8 cellular contexts compared by ENCODE assay signal in the genomic region with DNA sequence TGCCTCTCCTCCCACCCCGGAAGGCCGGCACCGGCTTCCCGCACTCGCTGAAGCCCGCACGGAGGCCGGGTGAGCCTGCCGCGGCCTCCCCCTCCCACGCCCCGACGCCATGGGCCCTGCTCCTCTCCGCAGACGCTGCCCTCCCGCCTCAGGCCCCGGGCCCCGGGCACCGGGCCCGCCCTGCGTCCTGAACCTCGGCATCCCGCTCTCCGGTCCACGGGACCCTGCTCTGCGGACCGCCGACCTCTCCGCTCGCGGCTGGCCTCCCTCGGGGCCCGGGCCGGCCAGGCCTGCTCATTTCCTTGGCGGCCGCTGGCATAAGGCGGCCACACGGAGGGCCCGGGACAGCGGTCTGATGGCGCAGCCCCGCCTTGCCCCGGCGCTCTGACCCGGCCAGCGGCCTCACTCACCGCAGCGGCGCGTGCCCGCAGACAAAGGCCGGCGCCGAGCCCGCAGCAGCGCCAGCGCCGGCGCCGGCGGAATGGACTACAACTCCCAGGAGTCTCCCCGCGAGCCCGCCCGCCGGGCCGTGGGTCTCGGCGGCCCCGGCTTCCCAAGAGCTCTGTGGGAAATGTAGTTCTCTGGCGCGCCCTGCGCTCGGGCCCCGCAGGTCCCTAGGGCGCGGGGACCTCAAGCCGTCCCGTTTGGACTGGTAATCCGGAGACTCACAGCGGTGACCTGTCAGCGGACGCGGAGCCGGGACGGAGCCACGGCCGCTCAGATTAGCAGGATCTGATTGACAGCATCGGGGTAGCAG. TPM values are rescaled to one million over a fixed set of nuclear protein-coding genes. Genes with fewer than 3 reads are reported as not detected.
DNase-seq lines count a peak whose midpoint lies in the region; ATAC-seq and TF ChIP-seq lines count a peak whose summit lies in the region.

Gene ZNF32, minus strand, starts transcription at position 490 of the 757 bp plus-strand sequence. CDS start 2,748 bp downstream, outside the sequence.

- H3K36me3 ChIP-seq in osteoblast (ENCODE audit: insufficient read depth, low read length): peaks cover 32% of the 10 kb centered on the region

- peaks cover 9% of the 10 kb centered on the region for H3K4me1 ChIP-seq in osteoblast (ENCODE audit: insufficient read depth, low read length)

- peak within 1 kb of the TSS; percentile 81 to 85 for H3K27ac Mint-ChIP-seq in activated naive CD4-positive, alpha-beta T cell treated with anti-CD3 and anti-CD28 coated beads, Interleukin-2, amount 50 U/mL, for 72 hours
- peak within 1 kb of the TSS; percentile 97 for H3K27ac Mint-ChIP-seq in glutamatergic neuron (ENCODE audit: unreplicated experiment)

- H3K4me3 ChIP-seq in osteoblast (ENCODE audit: insufficient read depth, low read length): peak within 1 kb of the TSS; percentile 85

- H3K9me3 Mint-ChIP-seq in activated naive CD4-positive, alpha-beta T cell treated with anti-CD3 and anti-CD28 coated beads, Interleukin-2, amount 50 U/mL, for 72 hours: peaks cover 21 to 32% of the 10 kb centered on the region in 2 donors
- H3K9me3 Mint-ChIP-seq in glutamatergic neuron (ENCODE audit: unreplicated experiment): peaks cover 21% of the 10 kb centered on the region

- in situ Hi-C loops in G401 (cut with HindIII; ENCODE audit: low sequenced_read_pairs): no loop called here

- no peak for TF ChIP-seq CTCF in glutamatergic neuron (IDR thresholded peaks at IDR 0.05; ENCODE audit: partially characterized antibody, unreplicated experiment)
- no peak for TF ChIP-seq CTCF in osteoblast (IDR thresholded peaks at IDR 0.05; ENCODE audit: extremely low read depth, low read depth, low read length)

- H3K27ac ChIP-seq in osteoblast (ENCODE audit: low read depth, low read length) (peak within 1 kb of the TSS; percentile 69), temporal lobe (ENCODE audit: low read depth, low read length) (peak within 1 kb of the TSS; percentile 70)

- peaks cover 42 to 48% of the 10 kb centered on the region in 2 donors for H3K36me3 Mint-ChIP-seq in activated naive CD4-positive, alpha-beta T cell treated with anti-CD3 and anti-CD28 coated beads, Interleukin-2, amount 50 U/mL, for 72 hours
- H3K36me3 Mint-ChIP-seq in glutamatergic neuron (ENCODE audit: unreplicated experiment): peaks cover 44% of the 10 kb centered on the region

- H3K4me3 Mint-ChIP-seq in glutamatergic neuron (ENCODE audit: unreplicated experiment): peak within 1 kb of the TSS; percentile 98

- peak; percentile 93 to 99 for ATAC-seq in activated naive CD4-positive, alpha-beta T cell treated with anti-CD3 and anti-CD28 coated beads, Interleukin-2, amount 50 U/mL, for 72 hours

- peak within 1 kb of the TSS; percentile 94 for H3K4me2 ChIP-seq in osteoblast (ENCODE audit: insufficient read depth, low read length)

- H4K20me1 ChIP-seq in osteoblast (ENCODE audit: insufficient read depth, low read length): no peaks in the 10 kb centered on the region

- DNase-seq in G401 (ENCODE audit: low spot score) (peak; percentile 88), GOT3 (lab: John Stamatoyannopoulos, UW) (peak; percentile 29), LHCN-M2 (ENCODE audit: low read depth) (peak; percentile 80), SKM-1 treated with dmso at 0.1 percent for 144 hours (lab: John Stamatoyannopoulos, UW; ENCODE audit: unreplicated experiment) (peak; percentile 84), glutamatergic neuron (peak; percentile 92), osteoblast (ENCODE audit: insufficient read length, low spot score, missing footprints) (peak; percentile 99)
- peak; percentile 81 to 82 for DNase-seq in activated naive CD4-positive, alpha-beta T cell treated with anti-CD3 and anti-CD28 coated beads, Interleukin-2, amount 50 U/mL, for 72 hours (ENCODE audit: low spot score in 2 of 2)

- H2AFZ ChIP-seq in osteoblast (ENCODE audit: low read length): peak within 1 kb of the TSS; percentile 99

- H3K27me3 ChIP-seq in osteoblast (ENCODE audit: insufficient read depth, low read length): no peaks in the 10 kb centered on the region

- H3K79me2 ChIP-seq in osteoblast (ENCODE audit: insufficient read depth, low read length): peaks cover 8% of the 10 kb centered on the region

- H3K9me3 ChIP-seq in osteoblast (ENCODE audit: low read depth, low read length): peaks cover 23% of the 10 kb centered on the region

- peaks cover 13% of the 10 kb centered on the region for H3K27me3 Mint-ChIP-seq in glutamatergic neuron (ENCODE audit: unreplicated experiment)

- H3K4me1 Mint-ChIP-seq in glutamatergic neuron (ENCODE audit: low read depth, unreplicated experiment): peaks cover 5% of the 10 kb centered on the region

RNA-seq across cellular contexts. Expression of gene ZNF32, which starts in this region (rescaled TPM):
- 15.9 and 22.9 TPM in 2 replicates for total RNA-seq in G401 (2014; rRNA removed; shearing (Covaris generic))
- total RNA-seq in LHCN-M2 (2014; rRNA removed) (36.7 and 37.4 TPM in 2 replicates), glutamatergic neuron (ENCODE audit: unreplicated experiment) (32.1 TPM), osteoblast (34.7 and 36.2 TPM in 2 replicates), temporal lobe (37.4 TPM)
- 32.5 TPM for polyA plus RNA-seq in LHCN-M2 (2012)
- 10 to 100 TPM in 1 of 2 donors, 1 to 10 TPM in 1; 3.1 to 12.0 TPM for total RNA-seq in activated naive CD4-positive, alpha-beta T cell treated with anti-CD3 and anti-CD28 coated beads, Interleukin-2, amount 50 U/mL, for 72 hours

Comparison
In these comparisons a context has a peak if more than half of its experiments do, and no peak if none do; other contexts are left out.
1. Peak in every context shown above with its lines: DNase-seq, ATAC-seq, H3K4me3 ChIP-seq and H3K27ac ChIP-seq.
2. DNase-seq: peak in every context shown above with its lines; median percentile 99 in osteoblast; 92 in glutamatergic neuron; 88 in G401; 84 in SKM-1 treated with dmso at 0.1 percent for 144 hours; 82 in activated naive CD4-positive, alpha-beta T cell treated with anti-CD3 and anti-CD28 coated beads, Interleukin-2, amount 50 U/mL, for 72 hours; 80 in LHCN-M2; 29 in GOT3.